Comparison of ENCODE assay signal across 9 cellular contexts in genomic region chr7:140506788-140507464, GRCh38. TPM values are rescaled to one million over a fixed set of nuclear protein-coding genes. Genes with fewer than 3 reads are reported as not detected.
DNase-seq lines count a peak whose midpoint lies in the region; ATAC-seq and TF ChIP-seq lines count a peak whose summit lies in the region.
"Had no signal": no experiment of that assay in that cellular context is flagged by ENCODE, and none has a peak within 500 bp of the region (broad histone marks: within the 10 kb centered on the region; RNA-seq: fewer than 3 reads in every experiment).

No MANE protein-coding gene starts in this region.

- H3K4me3 ChIP-seq in tibial nerve, result no peak overlapping the region
- H3K4me3 ChIP-seq: skin epidermis had no signal

- H3K9me3 Mint-ChIP-seq in MCF 10A (ENCODE audit: unreplicated experiment), result no peaks in the 10 kb centered on the region
- no peaks in the 10 kb centered on the region for H3K9me3 Mint-ChIP-seq in CD4-positive, alpha-beta T cell

- TF ChIP-seq POLR2A in tibial nerve (IDR thresholded peaks at IDR 0.05), result no peak

- no peaks in the 10 kb centered on the region for H3K36me3 ChIP-seq in tibial nerve

- H3K27me3 ChIP-seq in CD4-positive, alpha-beta T cell (ENCODE audit: control insufficient read depth, insufficient read depth, low read length), result no peaks in the 10 kb centered on the region
- no peaks in the 10 kb centered on the region for H3K27me3 ChIP-seq in tibial nerve

- CTCF ChIA-PET in MCF 10A (lab: Yijun Ruan, JAX), result interaction anchor here (0.7 to 2.2 kb wide), 7 partner anchors 9 to 147 kb away, joined by 3 to 11 read pairs (median 3); partner anchors contain the start of gene MKRN1
- CTCF ChIA-PET in CD4-positive, alpha-beta T cell (lab: Charles Lee), result no interaction called here

- no peak for TF ChIP-seq EP300 in tibial nerve (IDR thresholded peaks at IDR 0.05)

- H3K4me1 Mint-ChIP-seq in MCF 10A (ENCODE audit: insufficient read depth, unreplicated experiment), result peaks cover 6% of the 10 kb centered on the region
- no peaks in the 10 kb centered on the region for H3K4me1 Mint-ChIP-seq in CD4-positive, alpha-beta T cell (ENCODE audit: low read depth)

- DNase-seq in DMS153 (lab: John Stamatoyannopoulos, UW), result peak; percentile 96
- DNase-seq in NCI-H1694 treated with DMSO at 0.1 percent for 48 hours (lab: John Stamatoyannopoulos, UW), result peak; percentile 79
- peak; percentile 30 for DNase-seq in MCF 10A (ENCODE audit: unreplicated experiment)
- DNase-seq in myocyte (ENCODE audit: low read depth), result peak; percentile 97
- no peak for DNase-seq in CD4-positive, alpha-beta T cell
- DNase-seq in activated CD4-positive, alpha-beta T cell treated with anti-CD3 and anti-CD28 coated beads, Interleukin-2, amount 50 U/mL, for 1 hour, result no peak
- DNase-seq in tibial nerve (ENCODE audit: low spot score in 2 of 2), result no peak

- no peaks in the 10 kb centered on the region for H3K4me1 ChIP-seq in tibial nerve

- H3K4me3 Mint-ChIP-seq in MCF 10A (ENCODE audit: unreplicated experiment), result no peak overlapping the region
- H3K4me3 Mint-ChIP-seq in CD4-positive, alpha-beta T cell, result no peak overlapping the region

- BruUV-seq in MCF 10A (replicated peaks; lab: Mats Ljungman, UMichigan), result no TSS peak

- no peak for TF ChIP-seq CTCF in MCF 10A (IDR thresholded peaks at IDR 0.05; ENCODE audit: unreplicated experiment)
- TF ChIP-seq CTCF in CD4-positive, alpha-beta T cell (IDR thresholded peaks at IDR 0.05), result no peak
- TF ChIP-seq CTCF in tibial nerve (IDR thresholded peaks at IDR 0.05), result no peak

- no peaks in the 10 kb centered on the region for H3K9me3 ChIP-seq in CD4-positive, alpha-beta T cell (ENCODE audit: control insufficient read depth, low read length)
- H3K9me3 ChIP-seq in tibial nerve, result no peaks in the 10 kb centered on the region

- H3K27ac Mint-ChIP-seq in MCF 10A (ENCODE audit: low read depth, unreplicated experiment), result no peak overlapping the region
- H3K27ac Mint-ChIP-seq in CD4-positive, alpha-beta T cell, result no peak overlapping the region

- POLR2A ChIA-PET in MCF 10A (lab: Yijun Ruan, JAX), result interaction anchor here (0.5 to 1.0 kb wide), 2 partner anchors 16 to 29 kb away, joined by 3 read pairs; no protein-coding TSS in a partner anchor
- POLR2A ChIA-PET in CD4-positive, alpha-beta T cell (lab: Charles Lee), result no interaction called here

- H3K27me3 Mint-ChIP-seq in MCF 10A (ENCODE audit: insufficient read depth, unreplicated experiment), result no peaks in the 10 kb centered on the region
- no peaks in the 10 kb centered on the region for H3K27me3 Mint-ChIP-seq in CD4-positive, alpha-beta T cell

- H3K27ac ChIP-seq in CD4-positive, alpha-beta T cell (ENCODE audit: low read depth, low read length), result no peak overlapping the region
- H3K27ac ChIP-seq in tibial nerve, result no peak overlapping the region
- H3K27ac ChIP-seq: skin epidermis had no signal

- no peaks in the 10 kb centered on the region for H3K36me3 Mint-ChIP-seq in MCF 10A (ENCODE audit: insufficient read depth, unreplicated experiment)
- H3K36me3 Mint-ChIP-seq in CD4-positive, alpha-beta T cell (ENCODE audit: low read depth), result no peaks in the 10 kb centered on the region

- WGBS in tibial nerve, 2 donors, result 43 to 52% methylated on average over 5 of the region's 5 CpGs

- intact Hi-C loops in MCF 10A (cut with micrococcal nuclease), result no loop called here
- intact Hi-C loops in CD4-positive, alpha-beta T cell (cut with DNase I, micrococcal nuclease), result no loop called here

- ATAC-seq in CD4-positive, alpha-beta T cell (ENCODE audit: poor library complexity), result no peak
- no peak for ATAC-seq in HG02678 (IDR thresholded peaks at IDR 0.05; ENCODE audit: unreplicated experiment)

RNA-seq across cellular contexts. Expression of gene MKRN1, which starts 27.6 kb away (rescaled TPM):
- total RNA-seq in MCF 10A (2022) (59.8 and 65.5 TPM in 2 replicates), myocyte (67.7 and 68.2 TPM in 2 replicates), tibial nerve (10 to 100 TPM; 45.9 to 75.7 (median 60.0) TPM)
- 92.6 TPM for polyA plus RNA-seq in myocyte (2012)
- 100 to 1,000 TPM; 115 to 129 TPM for total RNA-seq in CD4-positive, alpha-beta T cell

Comparison
In these comparisons a context has a peak if more than half of its experiments do, and no peak if none do; other contexts are left out.
1. DNase-seq: peak in DMS153 (single experiment), NCI-H1694 treated with DMSO at 0.1 percent for 48 hours (single experiment), MCF 10A (single experiment) and myocyte (single experiment); none in CD4-positive, alpha-beta T cell (0 of 10), activated CD4-positive, alpha-beta T cell treated with anti-CD3 and anti-CD28 coated beads, Interleukin-2, amount 50 U/mL, for 1 hour (single experiment) and tibial nerve (0 of 2).